34 cellular contexts compared by ENCODE assay signal in the genomic region with DNA sequence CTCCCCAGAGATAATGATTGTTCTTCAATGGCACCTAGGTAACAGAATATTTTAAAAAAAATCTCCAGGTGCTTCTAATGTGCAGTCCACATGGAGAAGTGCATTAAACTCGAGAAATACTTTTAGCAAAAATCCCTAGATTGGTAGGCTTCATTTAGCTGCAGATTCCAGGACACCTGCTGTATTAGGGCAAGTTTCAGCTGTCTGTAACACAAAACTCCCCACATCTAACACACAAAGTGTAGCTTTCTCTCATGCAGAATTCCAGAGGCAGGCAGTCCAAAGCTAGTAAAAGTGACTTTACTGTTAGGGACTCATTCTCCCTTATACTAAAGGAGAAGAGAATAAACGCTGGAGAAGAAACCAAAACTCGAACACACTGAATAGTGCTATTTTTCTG.
"Had no signal": no experiment of that assay in that cellular context is flagged by ENCODE, and none has a peak within 500 bp of the region (broad histone marks: within the 10 kb centered on the region; RNA-seq: fewer than 3 reads in every experiment).

No MANE protein-coding gene starts in this region.

- DNase-seq: activated B cell treated with CpG ODN at 0.5 μM for 24 hours; activated CD4-positive, alpha-beta memory T cell treated with anti-CD3 and anti-CD28 coated beads for 36 hours; activated CD4-positive, alpha-beta T cell treated with anti-CD3 and anti-CD28 coated beads for 4 hours; activated CD4-positive, alpha-beta T cell treated with anti-CD3 and anti-CD28 coated beads, Interleukin-2, amount 50 U/mL, for 1 hour; activated CD4-positive, CD25-positive, alpha-beta regulatory T cell treated with anti-CD3 and anti-CD28 coated beads, Interleukin-2, amount 50 U/mL, for 72 hours; activated CD8-positive, alpha-beta memory T cell treated with anti-CD3 and anti-CD28 coated beads, Interleukin-2, amount 50 U/mL, for 4 hours; activated effector memory CD4-positive, alpha-beta T cell treated with Interleukin-2 at 50 U/mL for 16 hours; activated naive CD4-positive, alpha-beta T cell treated with anti-CD3 and anti-CD28 coated beads, Interleukin-2, amount 10 ng/mL, durations not matched to agents 7 days and 5 days; activated naive CD8-positive, alpha-beta T cell treated with anti-CD3 and anti-CD28 coated beads, Interleukin-2, amount 50 U/mL, for 24 hours; activated T-cell treated with anti-CD3 and anti-CD28 coated beads for 4 hours; activated T-cell treated with anti-CD3 and anti-CD28 coated beads, Interleukin-2, amount 50 U/mL, for 4 hours; aorta; brain microvascular endothelial cell; central memory CD4-positive, alpha-beta T cell; Kasumi-1; KBM-7; NCI-H1092 treated with DMSO at 0.1 percent for 48 hours; NCI-H1417; NCI-H187 treated with DMSO at 0.1 percent for 48 hours; NCI-H2081; NCI-H2171 treated with DMSO at 0.1 percent for 48 hours; NCI-H2227 treated with DMSO at 0.1 percent for 48 hours; NCI-H446; NCI-H510A treated with DMSO at 0.1 percent for 48 hours; NCI-H69; NCI-H82; Right ventricle myocardium superior; SW 1271; T-helper 1 cell; T-helper 2 cell; T-helper 9 cell had no signal

- H3K4me3 ChIP-seq: SJCRH30, SK-N-MC had no signal

- H3K36me3 ChIP-seq: brain microvascular endothelial cell, SJCRH30 had no signal

- H3K27me3 ChIP-seq: brain microvascular endothelial cell, SJCRH30 had no signal

- ATAC-seq: activated naive CD8-positive, alpha-beta T cell treated with anti-CD3 and anti-CD28 coated beads, Interleukin-2, amount 50 U/mL, for 24 hours; activated T-cell treated with anti-CD3 and anti-CD28 coated beads, Interleukin-2, amount 50 U/mL, for 4 hours had no signal

- H3K9me3 ChIP-seq: SJCRH30 had no signal

- H3K4me1 ChIP-seq: SJCRH30 had no signal

- H3K27ac ChIP-seq: brain microvascular endothelial cell, SJCRH30, SK-N-MC, VCaP had no signal
